In the genomic region with DNA sequence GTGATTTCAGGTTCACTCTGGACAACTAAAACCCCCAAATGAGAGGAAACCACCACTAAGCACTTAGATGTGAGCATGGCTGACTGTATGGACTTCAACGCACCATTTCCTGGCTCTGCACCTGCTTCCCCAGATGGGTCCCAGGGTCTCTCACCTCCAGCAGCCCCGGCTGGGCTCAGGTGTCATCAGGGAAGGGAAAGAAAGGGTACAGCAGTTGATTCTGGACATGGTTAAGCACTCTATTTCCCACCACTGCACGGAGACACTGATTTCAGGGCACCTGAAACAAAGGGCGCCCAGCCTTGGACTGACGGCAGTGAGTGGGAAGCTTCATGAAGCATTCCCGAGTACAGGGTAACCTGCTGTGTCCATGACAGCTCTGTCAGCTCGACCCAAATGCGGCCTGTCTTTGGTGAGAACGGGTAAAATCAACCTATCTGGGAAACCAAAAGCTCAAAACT, we compare ENCODE assay signal across 9 cellular contexts. TPM values are rescaled to one million over a fixed set of nuclear protein-coding genes. Genes with fewer than 3 reads are reported as not detected.
DNase-seq lines count a peak whose midpoint lies in the region; ATAC-seq lines count a peak whose summit lies in the region.
"Had no signal": no experiment of that assay in that cellular context is flagged by ENCODE, and none has a peak within 500 bp of the region (broad histone marks: within the 10 kb centered on the region; RNA-seq: fewer than 3 reads in every experiment).

No MANE protein-coding gene starts in this region.

- ATAC-seq in activated T-cell treated with anti-CD3 and anti-CD28 coated beads, Interleukin-2, amount 50 U/mL, for 72 hours (replicated peaks in 1 of 2), result no peak

- H3K36me3 Mint-ChIP-seq in activated T-cell treated with anti-CD3 and anti-CD28 coated beads, Interleukin-2, amount 50 U/mL, for 72 hours (ENCODE audit: insufficient read depth in 2 of 2), result peaks cover 4 to 12% of the 10 kb centered on the region in 2 donors
- H3K36me3 Mint-ChIP-seq in activated CD4-positive, alpha-beta memory T cell treated with anti-CD3 and anti-CD28 coated beads, Interleukin-2, amount 10 ng/mL, durations not matched to agents 7 days and 5 days (ENCODE audit: low read depth), result peaks cover 55% of the 10 kb centered on the region

- H3K9me3 Mint-ChIP-seq in activated T-cell treated with anti-CD3 and anti-CD28 coated beads, Interleukin-2, amount 50 U/mL, for 72 hours, result no peaks in the 10 kb centered on the region
- no peaks in the 10 kb centered on the region for H3K9me3 Mint-ChIP-seq in activated CD4-positive, alpha-beta memory T cell treated with anti-CD3 and anti-CD28 coated beads, Interleukin-2, amount 10 ng/mL, durations not matched to agents 7 days and 5 days

- H3K4me1 Mint-ChIP-seq in activated T-cell treated with anti-CD3 and anti-CD28 coated beads, Interleukin-2, amount 50 U/mL, for 72 hours (ENCODE audit: low read depth), result peaks cover 95% of the 10 kb centered on the region
- H3K4me1 Mint-ChIP-seq in activated CD4-positive, alpha-beta memory T cell treated with anti-CD3 and anti-CD28 coated beads, Interleukin-2, amount 10 ng/mL, durations not matched to agents 7 days and 5 days, result peaks cover 92% of the 10 kb centered on the region

- no peaks in the 10 kb centered on the region for H3K27me3 Mint-ChIP-seq in activated T-cell treated with anti-CD3 and anti-CD28 coated beads, Interleukin-2, amount 50 U/mL, for 72 hours (ENCODE audit: low read depth)
- no peaks in the 10 kb centered on the region for H3K27me3 Mint-ChIP-seq in activated CD4-positive, alpha-beta memory T cell treated with anti-CD3 and anti-CD28 coated beads, Interleukin-2, amount 10 ng/mL, durations not matched to agents 7 days and 5 days

- POLR2A ChIA-PET in activated CD4-positive, alpha-beta memory T cell treated with anti-CD3 and anti-CD28 coated beads, Interleukin-2, amount 10 ng/mL, durations not matched to agents 7 days and 5 days (lab: Charles Lee), result interaction anchor here (0.8 to 15.8 kb wide), 8 partner anchors 7 to 112 kb away, joined by 3 to 460 read pairs (median 4); no protein-coding TSS in a partner anchor

- no peak overlapping the region for H3K27ac Mint-ChIP-seq in activated T-cell treated with anti-CD3 and anti-CD28 coated beads, Interleukin-2, amount 50 U/mL, for 72 hours
- H3K27ac Mint-ChIP-seq in activated CD4-positive, alpha-beta memory T cell treated with anti-CD3 and anti-CD28 coated beads, Interleukin-2, amount 10 ng/mL, durations not matched to agents 7 days and 5 days, result peak overlapping the region; percentile 98

- peak; percentile 11 for DNase-seq in activated T-cell treated with anti-CD3 and anti-CD28 coated beads, Interleukin-2, amount 50 U/mL, for 1 hour
- DNase-seq in activated T-cell treated with anti-CD3 and anti-CD28 coated beads, Interleukin-2, amount 50 U/mL, for 72 hours, result no peak
- DNase-seq in activated CD4-positive, alpha-beta memory T cell treated with anti-CD3 and anti-CD28 coated beads, Interleukin-2, amount 10 ng/mL, durations not matched to agents 7 days and 5 days, result no peak
- DNase-seq in mesenteric fat pad (ENCODE audit: low spot score), result peak; percentile 62
- DNase-seq in substantia nigra (lab: John Stamatoyannopoulos, UW), result no peak
- DNase-seq in G401 (ENCODE audit: low spot score), result no peak
- no peak for DNase-seq in ACHN
- DNase-seq in DMS79 treated with DMSO at 0.1 percent for 48 hours (lab: John Stamatoyannopoulos, UW), result no peak

- peak overlapping the region; percentile 92 for H3K27ac ChIP-seq in substantia nigra (ENCODE audit: low read depth, low read length, poor library complexity, severe bottlenecking)
- H3K27ac ChIP-seq: SK-N-MC had no signal

- in situ Hi-C loops in G401 (cut with HindIII; ENCODE audit: low sequenced_read_pairs), result no loop called here
- in situ Hi-C loops in ACHN (cut with HindIII; ENCODE audit: low pct_ligation_motif_present, low pct_unique_long_range_greater_than_20kb, low sequenced_read_pairs), result no loop called here

- CTCF ChIA-PET in activated CD4-positive, alpha-beta memory T cell treated with anti-CD3 and anti-CD28 coated beads, Interleukin-2, amount 10 ng/mL, durations not matched to agents 7 days and 5 days (lab: Charles Lee), result interaction anchor here (1.4 to 13.0 kb wide), 5 partner anchors 16 to 195 kb away, joined by 4 to 164 read pairs (median 6); no protein-coding TSS in a partner anchor

- no peak overlapping the region for H3K4me3 Mint-ChIP-seq in activated T-cell treated with anti-CD3 and anti-CD28 coated beads, Interleukin-2, amount 50 U/mL, for 72 hours
- no peak overlapping the region for H3K4me3 Mint-ChIP-seq in activated CD4-positive, alpha-beta memory T cell treated with anti-CD3 and anti-CD28 coated beads, Interleukin-2, amount 10 ng/mL, durations not matched to agents 7 days and 5 days

RNA-seq across cellular contexts. Expression of gene FAM53B, which starts 19.0 kb away (rescaled TPM):
- total RNA-seq in activated T-cell treated with anti-CD3 and anti-CD28 coated beads, Interleukin-2, amount 50 U/mL, for 72 hours, result 10 to 100 TPM; 30.0 to 37.7 TPM
- 10 to 100 TPM; 44.9 to 46.6 TPM for total RNA-seq in activated CD4-positive, alpha-beta memory T cell treated with anti-CD3 and anti-CD28 coated beads, Interleukin-2, amount 10 ng/mL, durations not matched to agents 7 days and 5 days
- 35.0 TPM for total RNA-seq in mesenteric fat pad
- total RNA-seq in G401 (2014; rRNA removed; shearing (Covaris generic)), result 17.0 and 21.4 TPM in 2 replicates

Comparison
In these comparisons a context has a peak if more than half of its experiments do, and no peak if none do; other contexts are left out.
1. DNase-seq: peak in activated T-cell treated with anti-CD3 and anti-CD28 coated beads, Interleukin-2, amount 50 U/mL, for 1 hour (single experiment) and mesenteric fat pad (single experiment); none in activated T-cell treated with anti-CD3 and anti-CD28 coated beads, Interleukin-2, amount 50 U/mL, for 72 hours (0 of 2), activated CD4-positive, alpha-beta memory T cell treated with anti-CD3 and anti-CD28 coated beads, Interleukin-2, amount 10 ng/mL, durations not matched to agents 7 days and 5 days (single experiment), substantia nigra (0 of 49), G401 (single experiment), ACHN (single experiment) and DMS79 treated with DMSO at 0.1 percent for 48 hours (single experiment).